Comparison of ENCODE assay signal across 20 cellular contexts in genomic region chr10:76981251-76981650, GRCh38.
"Had no signal": no experiment of that assay in that cellular context is flagged by ENCODE, and none has a peak within 500 bp of the region (broad histone marks: within the 10 kb centered on the region; RNA-seq: fewer than 3 reads in every experiment).

No MANE protein-coding gene starts in this region.

- H3K9me3 Mint-ChIP-seq: endodermal cell, memory B cell, naive B cell had no signal

- H3K4me3 ChIP-seq: colonic mucosa, hepatocyte, left ventricle myocardium inferior, lower lobe of right lung, stomach had no signal

- DNase-seq: colonic mucosa; effector CD4-positive, alpha-beta T cell; endodermal cell; erythroblast; foreskin keratinocyte; kidney; left cardiac atrium; left ventricle myocardium inferior; lower lobe of right lung; naive B cell; posterior cingulate gyrus; stimulated activated CD4-positive, alpha-beta T cell treated with anti-CD3 and anti-CD28 coated beads, Interleukin-2, amount 100 ng/mL, for 24 hours; stimulated activated naive CD4-positive, alpha-beta T cell; stomach; substantia nigra; trophoblast cell had no signal

- H3K4me1 Mint-ChIP-seq: endodermal cell, memory B cell, naive B cell had no signal

- H3K36me3 Mint-ChIP-seq: memory B cell, naive B cell had no signal

- H3K27ac Mint-ChIP-seq: endodermal cell, memory B cell had no signal

- ATAC-seq: foreskin keratinocyte, left cardiac atrium, lower lobe of right lung, sciatic nerve had no signal

- H3K9me3 ChIP-seq: colonic mucosa, left ventricle myocardium inferior, lower lobe of right lung, stomach had no signal

- H3K27me3 ChIP-seq: colonic mucosa, foreskin keratinocyte, hepatocyte, stomach had no signal

- H3K36me3 ChIP-seq: colonic mucosa, left ventricle myocardium inferior, lower lobe of right lung, stomach had no signal

- FAIRE-seq: endothelial cell of umbilical vein, kidney had no signal

- H3K27me3 Mint-ChIP-seq: memory B cell, naive B cell had no signal

- H3K4me1 ChIP-seq: colonic mucosa, foreskin keratinocyte, left ventricle myocardium inferior, lower lobe of right lung had no signal

- H3K4me3 Mint-ChIP-seq: endodermal cell, memory B cell, naive B cell had no signal
